Comparison of ENCODE assay signal across 1 cellular context in genomic region chr3:128725932-128726690, GRCh38.
TF ChIP-seq lines count a peak whose summit lies in the region.

TSS of gene RAB7A (plus strand) at chr3:128726183. CDS start at chr3:128795368, 69,185 bp downstream.

TF ChIP-seq in HepG2, 621 proteins besides CTCF, POLR2A, EP300 and RAD21 (continued from another document and continues in another):
- no peak for TF ChIP-seq ATF6 (CRISPR knock-in tag; conservative IDR thresholded peaks at IDR 0.05)
- TF ChIP-seq ATF7 (IDR thresholded peaks at IDR 0.05) = 0 out of 2 replicates have a peak, but pooled peaks have one; percentile 24
- no peak for TF ChIP-seq ATF7 (CRISPR knock-in tag; IDR thresholded peaks at IDR 0.05)
- no peak for TF ChIP-seq ZNF543 (CRISPR knock-in tag; IDR thresholded peaks at IDR 0.05)
- TF ChIP-seq ZNF264 (CRISPR knock-in tag; IDR thresholded peaks at IDR 0.05) = no peak; the same call in 1 of the 2 replicates
- no peak for TF ChIP-seq THYN1 (CRISPR knock-in tag; IDR thresholded peaks at IDR 0.05; ENCODE audit: borderline replicate concordance, low read depth)
- TF ChIP-seq DMTF1 (CRISPR knock-in tag; IDR thresholded peaks at IDR 0.05) = no peak
- TF ChIP-seq POLR2AphosphoS5 (IDR thresholded peaks at IDR 0.05; ENCODE audit: low read depth, low read length) = peak; percentile 85
- TF ChIP-seq BRF2 (CRISPR knock-in tag; IDR thresholded peaks at IDR 0.05) = no peak
- peak; percentile 93 for TF ChIP-seq ZNF687 (CRISPR knock-in tag; IDR thresholded peaks at IDR 0.05)
- peak; percentile 62; the same call in 1 of the 2 replicates for TF ChIP-seq ATF2 (CRISPR knock-in tag; IDR thresholded peaks at IDR 0.05)
- no peak for TF ChIP-seq ZNF577 (CRISPR knock-in tag; IDR thresholded peaks at IDR 0.05; ENCODE audit: borderline replicate concordance, low read depth)
- 0 out of 2 replicates have a peak, but pooled peaks have one; percentile 7 for TF ChIP-seq FOXO1 (CRISPR knock-in tag; IDR thresholded peaks at IDR 0.05)
- TF ChIP-seq SSRP1 (CRISPR knock-in tag; IDR thresholded peaks at IDR 0.05) = no peak
- TF ChIP-seq TCF12 (IDR thresholded peaks at IDR 0.05) = no peak
- no peak for TF ChIP-seq TCF12 (CRISPR knock-in tag; IDR thresholded peaks at IDR 0.05)
- TF ChIP-seq RBM22 (optimal IDR thresholded peaks at IDR 0.05; ENCODE audit: low read length) = no peak
- TF ChIP-seq JDP2 (CRISPR knock-in tag; IDR thresholded peaks at IDR 0.05; ENCODE audit: borderline replicate concordance) = no peak
- no peak for TF ChIP-seq AGO1 (IDR thresholded peaks at IDR 0.05; ENCODE audit: low read depth, low read length, poor library complexity, severe bottlenecking)
- no peak for TF ChIP-seq ZNF350 (CRISPR knock-in tag; IDR thresholded peaks at IDR 0.05; ENCODE audit: borderline replicate concordance, low read depth)
- TF ChIP-seq REPIN1 (CRISPR knock-in tag; IDR thresholded peaks at IDR 0.05; ENCODE audit: borderline replicate concordance, low read depth) = peak; percentile 66; the same call in 1 of the 2 replicates
- TF ChIP-seq ZXDC (CRISPR knock-in tag; IDR thresholded peaks at IDR 0.05) = no peak
- TF ChIP-seq ZNF362 (CRISPR knock-in tag; IDR thresholded peaks at IDR 0.05; ENCODE audit: borderline replicate concordance) = no peak; the same call in 1 of the 2 replicates
- no peak for TF ChIP-seq ZNF839 (CRISPR knock-in tag; IDR thresholded peaks at IDR 0.05; ENCODE audit: borderline replicate concordance)
- peak; percentile 88 for TF ChIP-seq THAP11 (CRISPR knock-in tag; IDR thresholded peaks at IDR 0.05)
- TF ChIP-seq ZNF800 (CRISPR knock-in tag; IDR thresholded peaks at IDR 0.05) = 0 out of 2 replicates have a peak, but pooled peaks have one; percentile 32
- TF ChIP-seq MEIS1 (CRISPR knock-in tag; IDR thresholded peaks at IDR 0.05; ENCODE audit: borderline replicate concordance) = peak; percentile 77
- TF ChIP-seq PPARG (CRISPR knock-in tag; conservative IDR thresholded peaks at IDR 0.05) = peak; percentile 61; the same call in 1 of the 2 replicates
- no peak for TF ChIP-seq ZBTB3 (CRISPR knock-in tag; IDR thresholded peaks at IDR 0.05; ENCODE audit: borderline replicate concordance, low read depth)
- no peak; the same call in 1 of the 2 replicates for TF ChIP-seq ZNF225 (CRISPR knock-in tag; IDR thresholded peaks at IDR 0.05)
- TF ChIP-seq HINFP (CRISPR knock-in tag; IDR thresholded peaks at IDR 0.05; ENCODE audit: low read depth) = peak; percentile 45; the same call in 1 of the 2 replicates
- TF ChIP-seq TIGD3 (CRISPR knock-in tag; IDR thresholded peaks at IDR 0.05; ENCODE audit: borderline replicate concordance) = no peak
- TF ChIP-seq HNF1B (CRISPR knock-in tag; IDR thresholded peaks at IDR 0.05) = peak; percentile 80
- TF ChIP-seq ZSCAN25 (CRISPR knock-in tag; IDR thresholded peaks at IDR 0.05) = no peak
- TF ChIP-seq MBD4 (IDR thresholded peaks at IDR 0.05; ENCODE audit: borderline replicate concordance, low read length) = no peak
